ENCODE assay signal across 2 cellular contexts in the genomic region with DNA sequence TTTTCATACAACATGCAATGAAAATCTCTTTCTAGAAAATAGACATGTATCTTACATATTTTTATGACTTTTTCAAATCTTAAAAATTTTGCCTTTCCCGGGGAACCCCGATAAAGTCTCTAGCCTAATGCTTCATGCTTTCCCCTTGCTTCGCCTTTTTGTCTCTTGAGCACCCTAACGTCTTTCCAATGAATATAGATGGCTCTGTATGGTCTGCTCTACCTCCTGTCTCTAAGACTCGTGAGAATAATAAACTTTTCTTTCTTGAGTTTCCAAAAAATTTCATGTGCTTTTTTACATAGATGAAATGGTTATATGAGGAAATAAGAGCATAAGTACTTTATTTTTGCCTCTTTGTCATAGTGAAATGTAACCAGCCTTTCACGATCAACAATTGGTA.
TF ChIP-seq lines count a peak whose summit lies in the region.

No MANE protein-coding gene starts in this region.

TF ChIP-seq in A549, 52 proteins besides CTCF, POLR2A, EP300 and RAD21 (continued from another document):
- TF ChIP-seq CHD4 (IDR thresholded peaks at IDR 0.05; ENCODE audit: borderline replicate concordance) = no peak
- TF ChIP-seq, protein P1, sequence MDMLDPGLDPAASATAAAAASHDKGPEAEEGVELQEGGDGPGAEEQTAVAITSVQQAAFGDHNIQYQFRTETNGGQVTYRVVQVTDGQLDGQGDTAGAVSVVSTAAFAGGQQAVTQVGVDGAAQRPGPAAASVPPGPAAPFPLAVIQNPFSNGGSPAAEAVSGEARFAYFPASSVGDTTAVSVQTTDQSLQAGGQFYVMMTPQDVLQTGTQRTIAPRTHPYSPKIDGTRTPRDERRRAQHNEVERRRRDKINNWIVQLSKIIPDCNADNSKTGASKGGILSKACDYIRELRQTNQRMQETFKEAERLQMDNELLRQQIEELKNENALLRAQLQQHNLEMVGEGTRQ (IDR thresholded peaks at IDR 0.05) = no peak
- TF ChIP-seq, protein P2, sequence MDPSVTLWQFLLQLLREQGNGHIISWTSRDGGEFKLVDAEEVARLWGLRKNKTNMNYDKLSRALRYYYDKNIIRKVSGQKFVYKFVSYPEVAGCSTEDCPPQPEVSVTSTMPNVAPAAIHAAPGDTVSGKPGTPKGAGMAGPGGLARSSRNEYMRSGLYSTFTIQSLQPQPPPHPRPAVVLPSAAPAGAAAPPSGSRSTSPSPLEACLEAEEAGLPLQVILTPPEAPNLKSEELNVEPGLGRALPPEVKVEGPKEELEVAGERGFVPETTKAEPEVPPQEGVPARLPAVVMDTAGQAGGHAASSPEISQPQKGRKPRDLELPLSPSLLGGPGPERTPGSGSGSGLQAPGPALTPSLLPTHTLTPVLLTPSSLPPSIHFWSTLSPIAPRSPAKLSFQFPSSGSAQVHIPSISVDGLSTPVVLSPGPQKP (IDR thresholded peaks at IDR 0.05; ENCODE audit: low read depth, low read length) = no peak
- no peak for TF ChIP-seq ZFP36 (IDR thresholded peaks at IDR 0.05; ENCODE audit: borderline replicate concordance, partially characterized antibody)
- no peak for TF ChIP-seq TFCP2L1 (CRISPR knock-in tag; IDR thresholded peaks at IDR 0.05)
- TF ChIP-seq RARB (CRISPR knock-in tag; IDR thresholded peaks at IDR 0.05) = no peak
- TF ChIP-seq, protein P3, sequence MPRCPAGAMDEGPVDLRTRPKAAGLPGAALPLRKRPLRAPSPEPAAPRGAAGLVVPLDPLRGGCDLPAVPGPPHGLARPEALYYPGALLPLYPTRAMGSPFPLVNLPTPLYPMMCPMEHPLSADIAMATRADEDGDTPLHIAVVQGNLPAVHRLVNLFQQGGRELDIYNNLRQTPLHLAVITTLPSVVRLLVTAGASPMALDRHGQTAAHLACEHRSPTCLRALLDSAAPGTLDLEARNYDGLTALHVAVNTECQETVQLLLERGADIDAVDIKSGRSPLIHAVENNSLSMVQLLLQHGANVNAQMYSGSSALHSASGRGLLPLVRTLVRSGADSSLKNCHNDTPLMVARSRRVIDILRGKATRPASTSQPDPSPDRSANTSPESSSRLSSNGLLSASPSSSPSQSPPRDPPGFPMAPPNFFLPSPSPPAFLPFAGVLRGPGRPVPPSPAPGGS (IDR thresholded peaks at IDR 0.05) = no peak
- TF ChIP-seq, protein P4, sequence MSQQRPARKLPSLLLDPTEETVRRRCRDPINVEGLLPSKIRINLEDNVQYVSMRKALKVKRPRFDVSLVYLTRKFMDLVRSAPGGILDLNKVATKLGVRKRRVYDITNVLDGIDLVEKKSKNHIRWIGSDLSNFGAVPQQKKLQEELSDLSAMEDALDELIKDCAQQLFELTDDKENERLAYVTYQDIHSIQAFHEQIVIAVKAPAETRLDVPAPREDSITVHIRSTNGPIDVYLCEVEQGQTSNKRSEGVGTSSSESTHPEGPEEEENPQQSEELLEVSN (IDR thresholded peaks at IDR 0.05; ENCODE audit: borderline replicate concordance, low read depth) = no peak
- no peak for TF ChIP-seq RNF2 (IDR thresholded peaks at IDR 0.05; ENCODE audit: borderline replicate concordance, low read depth)

TF ChIP-seq in GM23338, 12 proteins besides CTCF, POLR2A, EP300 and RAD21 (continued from another document):
- TF ChIP-seq, protein P5, sequence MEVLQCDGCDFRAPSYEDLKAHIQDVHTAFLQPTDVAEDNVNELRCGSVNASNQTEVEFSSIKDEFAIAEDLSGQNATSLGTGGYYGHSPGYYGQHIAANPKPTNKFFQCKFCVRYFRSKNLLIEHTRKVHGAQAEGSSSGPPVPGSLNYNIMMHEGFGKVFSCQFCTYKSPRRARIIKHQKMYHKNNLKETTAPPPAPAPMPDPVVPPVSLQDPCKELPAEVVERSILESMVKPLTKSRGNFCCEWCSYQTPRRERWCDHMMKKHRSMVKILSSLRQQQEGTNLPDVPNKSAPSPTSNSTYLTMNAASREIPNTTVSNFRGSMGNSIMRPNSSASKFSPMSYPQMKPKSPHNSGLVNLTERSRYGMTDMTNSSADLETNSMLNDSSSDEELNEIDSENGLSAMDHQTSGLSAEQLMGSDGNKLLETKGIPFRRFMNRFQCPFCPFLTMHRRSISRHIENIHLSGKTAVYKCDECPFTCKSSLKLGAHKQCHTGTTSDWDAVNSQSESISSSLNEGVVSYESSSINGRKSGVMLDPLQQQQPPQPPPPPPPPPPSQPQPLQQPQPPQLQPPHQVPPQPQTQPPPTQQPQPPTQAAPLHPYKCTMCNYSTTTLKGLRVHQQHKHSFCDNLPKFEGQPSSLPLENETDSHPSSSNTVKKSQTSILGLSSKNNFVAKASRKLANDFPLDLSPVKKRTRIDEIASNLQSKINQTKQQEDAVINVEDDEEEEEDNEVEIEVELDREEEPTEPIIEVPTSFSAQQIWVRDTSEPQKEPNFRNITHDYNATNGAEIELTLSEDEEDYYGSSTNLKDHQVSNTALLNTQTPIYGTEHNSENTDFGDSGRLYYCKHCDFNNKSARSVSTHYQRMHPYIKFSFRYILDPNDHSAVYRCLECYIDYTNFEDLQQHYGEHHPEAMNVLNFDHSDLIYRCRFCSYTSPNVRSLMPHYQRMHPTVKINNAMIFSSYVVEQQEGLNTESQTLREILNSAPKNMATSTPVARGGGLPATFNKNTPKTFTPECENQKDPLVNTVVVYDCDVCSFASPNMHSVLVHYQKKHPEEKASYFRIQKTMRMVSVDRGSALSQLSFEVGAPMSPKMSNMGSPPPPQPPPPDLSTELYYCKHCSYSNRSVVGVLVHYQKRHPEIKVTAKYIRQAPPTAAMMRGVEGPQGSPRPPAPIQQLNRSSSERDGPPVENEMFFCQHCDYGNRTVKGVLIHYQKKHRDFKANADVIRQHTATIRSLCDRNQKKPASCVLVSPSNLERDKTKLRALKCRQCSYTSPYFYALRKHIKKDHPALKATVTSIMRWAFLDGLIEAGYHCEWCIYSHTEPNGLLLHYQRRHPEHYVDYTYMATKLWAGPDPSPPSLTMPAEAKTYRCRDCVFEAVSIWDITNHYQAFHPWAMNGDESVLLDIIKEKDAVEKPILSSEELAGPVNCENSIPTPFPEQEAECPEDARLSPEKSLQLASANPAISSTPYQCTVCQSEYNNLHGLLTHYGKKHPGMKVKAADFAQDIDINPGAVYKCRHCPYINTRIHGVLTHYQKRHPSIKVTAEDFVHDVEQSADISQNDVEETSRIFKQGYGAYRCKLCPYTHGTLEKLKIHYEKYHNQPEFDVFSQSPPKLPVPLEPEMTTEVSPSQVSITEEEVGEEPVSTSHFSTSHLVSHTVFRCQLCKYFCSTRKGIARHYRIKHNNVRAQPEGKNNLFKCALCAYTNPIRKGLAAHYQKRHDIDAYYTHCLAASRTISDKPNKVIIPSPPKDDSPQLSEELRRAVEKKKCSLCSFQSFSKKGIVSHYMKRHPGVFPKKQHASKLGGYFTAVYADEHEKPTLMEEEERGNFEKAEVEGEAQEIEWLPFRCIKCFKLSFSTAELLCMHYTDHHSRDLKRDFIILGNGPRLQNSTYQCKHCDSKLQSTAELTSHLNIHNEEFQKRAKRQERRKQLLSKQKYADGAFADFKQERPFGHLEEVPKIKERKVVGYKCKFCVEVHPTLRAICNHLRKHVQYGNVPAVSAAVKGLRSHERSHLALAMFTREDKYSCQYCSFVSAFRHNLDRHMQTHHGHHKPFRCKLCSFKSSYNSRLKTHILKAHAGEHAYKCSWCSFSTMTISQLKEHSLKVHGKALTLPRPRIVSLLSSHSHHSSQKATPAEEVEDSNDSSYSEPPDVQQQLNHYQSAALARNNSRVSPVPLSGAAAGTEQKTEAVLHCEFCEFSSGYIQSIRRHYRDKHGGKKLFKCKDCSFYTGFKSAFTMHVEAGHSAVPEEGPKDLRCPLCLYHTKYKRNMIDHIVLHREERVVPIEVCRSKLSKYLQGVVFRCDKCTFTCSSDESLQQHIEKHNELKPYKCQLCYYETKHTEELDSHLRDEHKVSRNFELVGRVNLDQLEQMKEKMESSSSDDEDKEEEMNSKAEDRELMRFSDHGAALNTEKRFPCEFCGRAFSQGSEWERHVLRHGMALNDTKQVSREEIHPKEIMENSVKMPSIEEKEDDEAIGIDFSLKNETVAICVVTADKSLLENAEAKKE (CRISPR knock-in tag; IDR thresholded peaks at IDR 0.05) = no peak
- TF ChIP-seq ZNF331 (CRISPR knock-in tag; IDR thresholded peaks at IDR 0.05; ENCODE audit: low read depth) (no peak), ZNF114 (CRISPR knock-in tag; IDR thresholded peaks at IDR 0.05) (no peak), POLR2AphosphoS5 (IDR thresholded peaks at IDR 0.05; ENCODE audit: low read depth) (no peak), JUNB (IDR thresholded peaks at IDR 0.05; ENCODE audit: unreplicated experiment) (no peak)
- TF ChIP-seq, protein P6, sequence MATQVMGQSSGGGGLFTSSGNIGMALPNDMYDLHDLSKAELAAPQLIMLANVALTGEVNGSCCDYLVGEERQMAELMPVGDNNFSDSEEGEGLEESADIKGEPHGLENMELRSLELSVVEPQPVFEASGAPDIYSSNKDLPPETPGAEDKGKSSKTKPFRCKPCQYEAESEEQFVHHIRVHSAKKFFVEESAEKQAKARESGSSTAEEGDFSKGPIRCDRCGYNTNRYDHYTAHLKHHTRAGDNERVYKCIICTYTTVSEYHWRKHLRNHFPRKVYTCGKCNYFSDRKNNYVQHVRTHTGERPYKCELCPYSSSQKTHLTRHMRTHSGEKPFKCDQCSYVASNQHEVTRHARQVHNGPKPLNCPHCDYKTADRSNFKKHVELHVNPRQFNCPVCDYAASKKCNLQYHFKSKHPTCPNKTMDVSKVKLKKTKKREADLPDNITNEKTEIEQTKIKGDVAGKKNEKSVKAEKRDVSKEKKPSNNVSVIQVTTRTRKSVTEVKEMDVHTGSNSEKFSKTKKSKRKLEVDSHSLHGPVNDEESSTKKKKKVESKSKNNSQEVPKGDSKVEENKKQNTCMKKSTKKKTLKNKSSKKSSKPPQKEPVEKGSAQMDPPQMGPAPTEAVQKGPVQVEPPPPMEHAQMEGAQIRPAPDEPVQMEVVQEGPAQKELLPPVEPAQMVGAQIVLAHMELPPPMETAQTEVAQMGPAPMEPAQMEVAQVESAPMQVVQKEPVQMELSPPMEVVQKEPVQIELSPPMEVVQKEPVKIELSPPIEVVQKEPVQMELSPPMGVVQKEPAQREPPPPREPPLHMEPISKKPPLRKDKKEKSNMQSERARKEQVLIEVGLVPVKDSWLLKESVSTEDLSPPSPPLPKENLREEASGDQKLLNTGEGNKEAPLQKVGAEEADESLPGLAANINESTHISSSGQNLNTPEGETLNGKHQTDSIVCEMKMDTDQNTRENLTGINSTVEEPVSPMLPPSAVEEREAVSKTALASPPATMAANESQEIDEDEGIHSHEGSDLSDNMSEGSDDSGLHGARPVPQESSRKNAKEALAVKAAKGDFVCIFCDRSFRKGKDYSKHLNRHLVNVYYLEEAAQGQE (IDR thresholded peaks at IDR 0.05; ENCODE audit: unreplicated experiment) = no peak
